In the genomic region with DNA sequence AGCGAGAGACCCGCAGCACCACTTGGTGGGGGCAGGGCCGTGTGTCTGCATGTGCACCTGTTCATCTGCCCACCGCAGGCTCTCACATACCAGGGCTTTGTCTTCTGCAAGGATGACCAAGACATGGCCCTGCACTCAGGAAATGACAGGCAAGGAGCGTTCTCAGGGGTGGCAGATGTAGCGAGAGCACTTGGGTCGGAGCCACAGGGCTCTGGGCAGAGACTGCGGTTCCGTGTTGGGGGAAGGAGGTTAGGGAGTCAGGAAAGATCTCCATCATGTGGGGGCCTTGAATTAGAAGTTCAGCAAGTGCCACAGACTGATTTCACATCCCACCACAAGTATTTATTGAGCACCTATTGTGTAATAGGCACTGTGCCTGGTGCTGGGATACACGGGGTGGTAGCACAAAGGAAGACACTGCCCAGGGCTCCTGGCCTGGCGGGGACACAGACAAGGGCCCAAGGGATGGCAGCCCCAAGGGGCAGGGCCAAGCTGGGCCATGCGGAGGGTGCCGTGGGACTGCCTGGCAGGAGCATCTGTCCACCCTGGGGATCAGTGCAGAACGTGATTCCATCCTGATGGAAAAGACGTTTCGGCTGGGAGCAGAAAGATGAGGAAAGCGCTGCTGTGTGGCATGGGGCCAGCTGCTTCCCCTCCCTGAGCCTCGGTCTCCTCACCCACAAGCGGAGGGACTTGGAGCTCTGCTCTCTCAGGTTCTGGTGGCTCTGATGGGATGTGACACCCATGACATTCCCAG, we compare ENCODE assay signal across 13 cellular contexts. TPM values are rescaled to one million over a fixed set of nuclear protein-coding genes. Genes with fewer than 3 reads are reported as not detected.
DNase-seq lines count a peak whose midpoint lies in the region; ATAC-seq, FAIRE-seq and TF ChIP-seq lines count a peak whose summit lies in the region.
"Had no signal": no experiment of that assay in that cellular context is flagged by ENCODE, and none has a peak within 500 bp of the region (broad histone marks: within the 10 kb centered on the region; RNA-seq: fewer than 3 reads in every experiment).

No MANE protein-coding gene starts in this region.

- H3K27me3 ChIP-seq in Panc1 (ENCODE audit: control insufficient read depth, insufficient read depth, low read length): no peaks in the 10 kb centered on the region
- no peaks in the 10 kb centered on the region for H3K27me3 ChIP-seq in smooth muscle cell (ENCODE audit: low read depth)

- H3K79me2 ChIP-seq in smooth muscle cell (ENCODE audit: low read depth): no peaks in the 10 kb centered on the region

- no peak for FAIRE-seq in D721Med (lab: Jason Lieb, UNC)
- FAIRE-seq: A204.1 had no signal

- H3K4me3 ChIP-seq in Panc1 (ENCODE audit: low read depth in 2 of 2, low read length in 2 of 2): no peak overlapping the region; a peak in 1 of 4 replicates
- H3K4me3 ChIP-seq in smooth muscle cell: no peak overlapping the region

- intact Hi-C loops in activated CD4-positive, alpha-beta T cell treated with anti-CD3 and anti-CD28 coated beads, Interleukin-2, amount 10 ng/mL, durations not matched to agents 24 days and 14 days (cut with micrococcal nuclease): loop anchor here (5.0 kb wide), 1 partner anchor 36 kb away; no protein-coding TSS in a partner anchor
- intact Hi-C loops in Panc1 (cut with micrococcal nuclease; ENCODE audit: unreplicated experiment): no loop called here

- peak; percentile 28 for ATAC-seq in Panc1
- ATAC-seq in HG03196 (IDR thresholded peaks at IDR 0.05; ENCODE audit: unreplicated experiment): no peak
- ATAC-seq in GM19463 (IDR thresholded peaks at IDR 0.05; ENCODE audit: unreplicated experiment): no peak

- no TSS peak for BruUV-seq in Panc1 (replicated peaks; lab: Mats Ljungman, UMichigan)

- H3K9ac ChIP-seq in smooth muscle cell (ENCODE audit: low read depth): no peak overlapping the region

- H3K27ac Mint-ChIP-seq in activated CD4-positive, alpha-beta T cell treated with anti-CD3 and anti-CD28 coated beads, Interleukin-2, amount 10 ng/mL, durations not matched to agents 24 days and 14 days: peak overlapping the region; percentile 75
- H3K27ac Mint-ChIP-seq: activated CD8-positive, alpha-beta T cell treated with anti-CD3 and anti-CD28 coated beads, Interleukin-2, amount 10 ng/mL, durations not matched to agents 7 days and 5 days; T-cell had no signal

- CTCF ChIA-PET in Panc1 (lab: Charles Lee): interaction anchor here (0.9 kb wide), 1 partner anchor 14 kb away, joined by 4 read pairs; no protein-coding TSS in a partner anchor

- no peaks in the 10 kb centered on the region for H4K20me1 ChIP-seq in smooth muscle cell (ENCODE audit: low read depth)

- H3K9me3 Mint-ChIP-seq in activated CD4-positive, alpha-beta T cell treated with anti-CD3 and anti-CD28 coated beads, Interleukin-2, amount 10 ng/mL, durations not matched to agents 24 days and 14 days: peaks cover 11% of the 10 kb centered on the region

- no peak overlapping the region for H3K4me3 Mint-ChIP-seq in activated CD4-positive, alpha-beta T cell treated with anti-CD3 and anti-CD28 coated beads, Interleukin-2, amount 10 ng/mL, durations not matched to agents 24 days and 14 days
- H3K4me3 Mint-ChIP-seq: activated CD8-positive, alpha-beta T cell treated with anti-CD3 and anti-CD28 coated beads, Interleukin-2, amount 10 ng/mL, durations not matched to agents 7 days and 5 days had no signal

- peaks cover 63% of the 10 kb centered on the region for H3K4me1 Mint-ChIP-seq in activated CD4-positive, alpha-beta T cell treated with anti-CD3 and anti-CD28 coated beads, Interleukin-2, amount 10 ng/mL, durations not matched to agents 24 days and 14 days

- no peaks in the 10 kb centered on the region for H3K9me3 ChIP-seq in Panc1 (ENCODE audit: control insufficient read depth, insufficient read depth, low read depth, low read length)
- H3K9me3 ChIP-seq in smooth muscle cell (replicated peaks; ENCODE audit: low read depth): no peaks in the 10 kb centered on the region

- no peak for DNase-seq in activated CD4-positive, alpha-beta T cell treated with anti-CD3 and anti-CD28 coated beads, Interleukin-2, amount 10 ng/mL, durations not matched to agents 24 days and 14 days
- DNase-seq in activated CD4-positive, alpha-beta T cell treated with anti-CD3 and anti-CD28 coated beads, Interleukin-2, amount 50 U/mL, for 48 hours: no peak
- DNase-seq in Panc1 (ENCODE audit: low read depth, low spot score): no peak
- DNase-seq in fibroblast of gingiva (ENCODE audit: low read depth): peak; percentile 55
- DNase-seq in smooth muscle cell (lab: John Stamatoyannopoulos, UW; ENCODE audit: unreplicated experiment): no peak
- no peak for DNase-seq in D721Med (ENCODE audit: insufficient read length, low spot score)
- DNase-seq: NCI-H1105 treated with DMSO at 0.1 percent for 48 hours had no signal

- H3F3A ChIP-seq in smooth muscle cell (ENCODE audit: low read depth): no peaks in the 10 kb centered on the region

- in situ Hi-C loops in Panc1 (cut with HindIII; ENCODE audit: low pct_unique_long_range_greater_than_20kb, low sequenced_read_pairs): no loop called here

- H2AFZ ChIP-seq in smooth muscle cell (ENCODE audit: low read depth): no peak overlapping the region

- H3K27ac ChIP-seq in Panc1 (ENCODE audit: low read length) (peak overlapping the region; percentile 81), smooth muscle cell (ENCODE audit: low read depth) (peak overlapping the region; percentile 59)
- H3K27ac ChIP-seq: HL-60 had no signal

- H3K36me3 ChIP-seq in Panc1 (ENCODE audit: control insufficient read depth, insufficient read depth, low read length) (no peaks in the 10 kb centered on the region), smooth muscle cell (ENCODE audit: low read depth) (no peaks in the 10 kb centered on the region)

- no peaks in the 10 kb centered on the region for H3K27me3 Mint-ChIP-seq in activated CD4-positive, alpha-beta T cell treated with anti-CD3 and anti-CD28 coated beads, Interleukin-2, amount 10 ng/mL, durations not matched to agents 24 days and 14 days

- H3K4me2 ChIP-seq in smooth muscle cell: peak overlapping the region; percentile 82

- POLR2A ChIA-PET in Panc1 (lab: Charles Lee): interaction anchor here (0.7 kb wide), 1 partner anchor 116 kb away, joined by 4 read pairs; no protein-coding TSS in a partner anchor

- peaks cover 11% of the 10 kb centered on the region for H3K36me3 Mint-ChIP-seq in activated CD4-positive, alpha-beta T cell treated with anti-CD3 and anti-CD28 coated beads, Interleukin-2, amount 10 ng/mL, durations not matched to agents 24 days and 14 days (ENCODE audit: low read depth)
- H3K36me3 Mint-ChIP-seq: T-cell had no signal

- WGBS in smooth muscle cell (ENCODE audit: low lambda C conversion rate): 81% methylated on average over 19 of the region's 19 CpGs

- TF ChIP-seq CTCF in Panc1 (IDR thresholded peaks at IDR 0.05) (no peak), smooth muscle cell (IDR thresholded peaks at IDR 0.05; ENCODE audit: borderline replicate concordance, insufficient read depth, poor library complexity, severe bottlenecking) (no peak), D721Med (IDR thresholded peaks at IDR 0.05; ENCODE audit: insufficient read depth, missing control alignments) (no peak)

- H3K4me1 ChIP-seq in Panc1 (ENCODE audit: control insufficient read depth, insufficient read depth, low read length) (peaks cover 43% of the 10 kb centered on the region), smooth muscle cell (ENCODE audit: low read depth) (peaks cover 26% of the 10 kb centered on the region)

RNA-seq across cellular contexts. Expression of a gene that starts 11.4 kb away (rescaled TPM):
- 4.8 and 6.2 TPM in 2 replicates for total RNA-seq in activated CD4-positive, alpha-beta T cell treated with anti-CD3 and anti-CD28 coated beads, Interleukin-2, amount 10 ng/mL, durations not matched to agents 24 days and 14 days
- total RNA-seq in Panc1 (2021; ENCODE audit: unreplicated experiment) (73.7 TPM), smooth muscle cell (27.6 and 38.0 TPM in 2 replicates)
- 59.2 TPM for polyA plus RNA-seq in Panc1 (2012; ENCODE audit: insufficient read length)
- polyA plus RNA-seq in smooth muscle cell: 37.0 and 44.5 TPM in 2 replicates

RNA-seq across cellular contexts. Expression of a gene that starts 46.7 kb away (rescaled TPM):
- total RNA-seq in activated CD4-positive, alpha-beta T cell treated with anti-CD3 and anti-CD28 coated beads, Interleukin-2, amount 10 ng/mL, durations not matched to agents 24 days and 14 days: 17.4 and 17.7 TPM in 2 replicates
- total RNA-seq in Panc1 (2021; ENCODE audit: unreplicated experiment): 23.5 TPM
- polyA plus RNA-seq in Panc1 (2012; ENCODE audit: insufficient read length): 17.7 TPM
- total RNA-seq in smooth muscle cell: 15.1 and 17.3 TPM in 2 replicates
- polyA plus RNA-seq in smooth muscle cell: 13.6 and 15.3 TPM in 2 replicates
